ENCODE assay signal across 36 cellular contexts in genomic region chr9:116683535-116683934, GRCh38.
"Had no signal": no experiment of that assay in that cellular context is flagged by ENCODE, and none has a peak within 500 bp of the region (broad histone marks: within the 10 kb centered on the region; RNA-seq: fewer than 3 reads in every experiment).

No MANE protein-coding gene starts in this region.

- H3K36me3 ChIP-seq: adrenal gland, brain microvascular endothelial cell, breast epithelium had no signal

- H3K9me3 ChIP-seq: adrenal gland, body of pancreas, breast epithelium had no signal

- H3K4me3 Mint-ChIP-seq: activated B cell treated with CpG ODN at 0.5 μM for 24 hours; activated CD4-positive, alpha-beta memory T cell treated with anti-CD3 and anti-CD28 coated beads for 36 hours; activated CD4-positive, alpha-beta T cell treated with anti-CD3 and anti-CD28 coated beads, Interleukin-2, amount 10 ng/mL, durations not matched to agents 24 days and 14 days; activated CD8-positive, alpha-beta T cell treated with anti-CD3 and anti-CD28 coated beads for 36 hours; activated naive CD4-positive, alpha-beta T cell treated with anti-CD3 and anti-CD28 coated beads for 36 hours; activated naive CD8-positive, alpha-beta T cell treated with anti-CD3 and anti-CD28 coated beads for 36 hours; activated T-cell treated with anti-CD3 and anti-CD28 coated beads, Interleukin-2, amount 50 U/mL, for 4 hours; activated T-cell treated with anti-CD3 and anti-CD28 coated beads, Interleukin-2, amount 50 U/mL, for 72 hours; activated T-helper 1 cell treated with anti-CD3 and anti-CD28 coated beads, Interleukin-12 subunit alpha, Interleukin-12 subunit beta, Interleukin-2, Interleukin-4 antibody, amounts not matched to agents 30 ng/mL and 10 ng/mL and 1 ng/mL, durations not matched to agents 14 hours and 24 hours and 36 hours; activated T-helper 17 cell treated with anti-CD3 and anti-CD28 coated beads, Interleukin-2, amount 50 U/mL, for 72 hours; T-helper 1 cell treated with Interleukin-12 subunit alpha and Interleukin-12 subunit beta and Interleukin-4 antibody, amounts not matched to agents 30 μg/mL and 1 μg/mL, for 36 hours; T-helper 2 cell treated with Interferon-gamma antibody and Interleukin-4, amounts not matched to agents 5 μg/mL and 100 μg/mL, for 36 hours had no signal

- ATAC-seq: activated CD8-positive, alpha-beta T cell treated with anti-CD3 and anti-CD28 coated beads for 36 hours; activated naive CD4-positive, alpha-beta T cell treated with anti-CD3 and anti-CD28 coated beads, Interleukin-2, amount 50 U/mL, for 72 hours; activated T-cell treated with anti-CD3 and anti-CD28 coated beads, Interleukin-2, amount 50 U/mL, for 4 hours; activated T-cell treated with anti-CD3 and anti-CD28 coated beads, Interleukin-2, amount 50 U/mL, for 72 hours; activated T-helper 17 cell treated with anti-CD3 and anti-CD28 coated beads, Interleukin-2, amount 50 U/mL, for 72 hours; body of pancreas had no signal

- DNase-seq: activated B cell treated with CpG ODN at 0.5 μM for 24 hours; activated CD4-positive, alpha-beta memory T cell treated with anti-CD3 and anti-CD28 coated beads for 36 hours; activated CD4-positive, alpha-beta T cell treated with anti-CD3 and anti-CD28 coated beads for 4 hours; activated CD4-positive, alpha-beta T cell treated with anti-CD3 and anti-CD28 coated beads, Interleukin-2, amount 10 ng/mL, durations not matched to agents 24 days and 14 days; activated CD4-positive, alpha-beta T cell treated with anti-CD3 and anti-CD28 coated beads, Interleukin-2, amount 50 U/mL, for 1 hour; activated CD4-positive, alpha-beta T cell treated with anti-CD3 and anti-CD28 coated beads, Interleukin-2, amount 50 U/mL, for 4 hours; activated CD4-positive, CD25-positive, alpha-beta regulatory T cell treated with anti-CD3 and anti-CD28 coated beads, Interleukin-2, amount 50 U/mL, for 72 hours; activated CD8-positive, alpha-beta memory T cell treated with anti-CD3 and anti-CD28 coated beads, Interleukin-2, amount 50 U/mL, for 4 hours; activated CD8-positive, alpha-beta T cell treated with anti-CD3 and anti-CD28 coated beads for 36 hours; activated effector memory CD4-positive, alpha-beta T cell treated with anti-CD3 and anti-CD28 coated beads, Interleukin-2, amount 50 U/mL, for 16 hours; activated gamma-delta T cell treated with Interleukin-2 at 50 U/mL for 16 hours; activated naive CD4-positive, alpha-beta T cell; activated naive CD4-positive, alpha-beta T cell treated with anti-CD3 and anti-CD28 coated beads for 36 hours; activated naive CD4-positive, alpha-beta T cell treated with anti-CD3 and anti-CD28 coated beads, Interleukin-2, amount 50 U/mL, for 16 hours; activated naive CD8-positive, alpha-beta T cell treated with anti-CD3 and anti-CD28 coated beads for 36 hours; activated T-cell treated with anti-CD3 and anti-CD28 coated beads for 4 hours; activated T-cell treated with anti-CD3 and anti-CD28 coated beads, Interleukin-2, amount 50 U/mL, for 1 hour; activated T-cell treated with anti-CD3 and anti-CD28 coated beads, Interleukin-2, amount 50 U/mL, for 4 hours; activated T-cell treated with anti-CD3 and anti-CD28 coated beads, Interleukin-2, amount 50 U/mL, for 72 hours; adrenal gland; amniotic stem cell; aorta; body of pancreas; brain microvascular endothelial cell; central memory CD4-positive, alpha-beta T cell; T-helper 2 cell; T-helper 9 cell had no signal

- H3K27ac Mint-ChIP-seq: activated B cell treated with CpG ODN at 0.5 μM for 24 hours; activated CD4-positive, alpha-beta memory T cell treated with anti-CD3 and anti-CD28 coated beads for 36 hours; activated CD4-positive, alpha-beta T cell treated with anti-CD3 and anti-CD28 coated beads, Interleukin-2, amount 10 ng/mL, durations not matched to agents 24 days and 14 days; activated CD8-positive, alpha-beta T cell treated with anti-CD3 and anti-CD28 coated beads for 36 hours; activated naive CD4-positive, alpha-beta T cell treated with anti-CD3 and anti-CD28 coated beads for 36 hours; activated naive CD4-positive, alpha-beta T cell treated with anti-CD3 and anti-CD28 coated beads, Interleukin-2, amount 50 U/mL, for 72 hours; activated naive CD8-positive, alpha-beta T cell treated with anti-CD3 and anti-CD28 coated beads for 36 hours; activated T-cell treated with anti-CD3 and anti-CD28 coated beads, Interleukin-2, amount 50 U/mL, for 72 hours; activated T-helper 1 cell treated with anti-CD3 and anti-CD28 coated beads, Interleukin-12 subunit alpha, Interleukin-12 subunit beta, Interleukin-2, Interleukin-4 antibody, amounts not matched to agents 30 ng/mL and 10 ng/mL and 1 ng/mL, durations not matched to agents 14 hours and 24 hours and 36 hours; activated T-helper 17 cell treated with anti-CD3 and anti-CD28 coated beads, Interleukin-2, amount 50 U/mL, for 72 hours; T-helper 1 cell treated with Interleukin-12 subunit alpha and Interleukin-12 subunit beta and Interleukin-4 antibody, amounts not matched to agents 30 μg/mL and 1 μg/mL, for 36 hours; T-helper 2 cell treated with Interferon-gamma antibody and Interleukin-4, amounts not matched to agents 5 μg/mL and 100 μg/mL, for 36 hours had no signal

- H3K9me3 Mint-ChIP-seq: activated CD4-positive, alpha-beta T cell treated with anti-CD3 and anti-CD28 coated beads, Interleukin-2, amount 10 ng/mL, durations not matched to agents 24 days and 14 days; activated naive CD8-positive, alpha-beta T cell treated with anti-CD3 and anti-CD28 coated beads for 36 hours; activated T-cell treated with anti-CD3 and anti-CD28 coated beads, Interleukin-2, amount 50 U/mL, for 4 hours; activated T-helper 17 cell treated with anti-CD3 and anti-CD28 coated beads, Interleukin-2, amount 50 U/mL, for 72 hours had no signal

- H3K27me3 Mint-ChIP-seq: activated B cell treated with CpG ODN at 0.5 μM for 24 hours; activated CD4-positive, alpha-beta memory T cell treated with anti-CD3 and anti-CD28 coated beads for 36 hours; activated CD4-positive, alpha-beta T cell treated with anti-CD3 and anti-CD28 coated beads, Interleukin-2, amount 10 ng/mL, durations not matched to agents 24 days and 14 days; activated CD8-positive, alpha-beta T cell treated with anti-CD3 and anti-CD28 coated beads for 36 hours; activated naive CD8-positive, alpha-beta T cell treated with anti-CD3 and anti-CD28 coated beads for 36 hours; activated T-helper 17 cell treated with anti-CD3 and anti-CD28 coated beads, Interleukin-2, amount 50 U/mL, for 72 hours had no signal

- H3K27me3 ChIP-seq: adrenal gland, body of pancreas, brain microvascular endothelial cell, breast epithelium had no signal

- H3K4me3 ChIP-seq: adrenal gland, body of pancreas, breast epithelium had no signal

- H3K27ac ChIP-seq: adrenal gland, body of pancreas, brain microvascular endothelial cell, breast epithelium, VCaP had no signal

- FAIRE-seq: astrocyte, TTC549 had no signal
